Comparison of ENCODE assay signal across 13 cellular contexts in genomic region chr18:45328271-45328670, GRCh38.
"Had no signal": no experiment of that assay in that cellular context is flagged by ENCODE, and none has a peak within 500 bp of the region (broad histone marks: within the 10 kb centered on the region; RNA-seq: fewer than 3 reads in every experiment).

No MANE protein-coding gene starts in this region.

- H3K4me3 ChIP-seq: breast epithelium, lung, transverse colon had no signal

- H3K4me1 ChIP-seq: breast epithelium, foreskin keratinocyte, transverse colon had no signal

- H3K27me3 ChIP-seq: breast epithelium, transverse colon had no signal

- DNase-seq: activated CD4-positive, alpha-beta memory T cell treated with anti-CD3 and anti-CD28 coated beads, Interleukin-2, amount 10 ng/mL, durations not matched to agents 7 days and 5 days; activated gamma-delta T cell; activated T-cell treated with anti-CD3 and anti-CD28 coated beads, Interleukin-2, amount 50 U/mL, for 48 hours; anterior cingulate cortex; foreskin keratinocyte; naive thymus-derived CD8-positive, alpha-beta T cell; SK-N-SH; T-helper 1 cell; transverse colon had no signal

- H3K9me3 ChIP-seq: breast epithelium, SK-N-SH, transverse colon had no signal

- ATAC-seq: foreskin keratinocyte; naive thymus-derived CD8-positive, alpha-beta T cell; stimulated activated effector memory CD8-positive, alpha-beta T cell treated with anti-CD3 and anti-CD28 coated beads, Interleukin-12 subunit alpha, Interleukin-12 subunit beta, amount 100 ng/mL, for 72 hours had no signal

- H3K27ac ChIP-seq: foreskin keratinocyte, transverse colon, VCaP had no signal

- H3K36me3 ChIP-seq: breast epithelium, transverse colon had no signal
